Comparison of ENCODE assay signal across 12 cellular contexts in the genomic region with DNA sequence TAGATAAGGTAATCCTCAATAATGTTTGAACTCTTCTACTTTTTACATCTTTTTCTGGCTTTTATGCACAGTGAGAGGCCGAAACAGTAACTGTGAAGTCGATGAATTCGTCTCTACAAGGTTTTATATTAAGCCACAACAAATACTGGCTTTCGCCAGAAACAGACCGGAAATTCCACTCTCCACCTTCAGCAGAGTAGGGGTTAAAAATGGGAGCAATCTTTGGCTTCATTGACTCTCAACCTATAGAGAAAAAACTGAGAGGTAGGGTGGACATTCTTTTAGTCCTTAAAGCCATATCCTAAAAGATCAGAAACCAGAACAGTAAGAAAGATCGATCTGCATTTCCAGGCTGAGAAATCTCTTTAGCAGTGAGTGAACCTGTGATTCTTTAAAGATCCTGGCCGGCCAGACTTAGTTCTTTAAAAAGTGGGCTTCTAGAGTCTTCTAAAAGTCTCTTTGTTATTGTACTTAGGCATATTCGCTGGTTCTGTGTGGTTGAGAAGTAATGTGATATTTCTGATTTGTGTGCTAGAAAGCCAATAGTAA. TPM values are rescaled to one million over a fixed set of nuclear protein-coding genes. Genes with fewer than 3 reads are reported as not detected.
DNase-seq lines count a peak whose midpoint lies in the region; ATAC-seq and TF ChIP-seq lines count a peak whose summit lies in the region.
"Had no signal": no experiment of that assay in that cellular context is flagged by ENCODE, and none has a peak within 500 bp of the region (broad histone marks: within the 10 kb centered on the region; RNA-seq: fewer than 3 reads in every experiment).

No MANE protein-coding gene starts in this region.

- no peak overlapping the region for H2AK5ac ChIP-seq in neuronal stem cell (ENCODE audit: low read depth, low read length)

- H3K27me3 ChIP-seq in Caco-2 (replicated peaks; ENCODE audit: control insufficient read depth, insufficient read depth, low read length): no peaks in the 10 kb centered on the region
- no peaks in the 10 kb centered on the region for H3K27me3 ChIP-seq in MG63
- peaks cover 0 to 25% (median 0%) of the 10 kb centered on the region in 3 experiments for H3K27me3 ChIP-seq in neuronal stem cell (ENCODE audit: control insufficient read depth in 3 of 3, insufficient read depth in 3 of 3, low read depth in 1 of 3, low read length in 3 of 3)

- peak overlapping the region; percentile 59; the same call in 1 of the 2 replicates for H3K4me3 ChIP-seq in Caco-2 (ENCODE audit: low read depth, low read length)
- peak overlapping the region; percentile 62 for H3K4me3 ChIP-seq in MG63
- peak overlapping the region in 1 of 2 donors; percentile 83 for H3K4me3 ChIP-seq in neuronal stem cell (ENCODE audit: low read length in 2 of 2)
- H3K4me3 ChIP-seq: BLaER1 treated with 17β-estradiol and CSF1 and Interleukin-3, amounts not matched to agents 10 nM and 100 nM had no signal

- POLR2A ChIA-PET in Caco-2 (lab: Charles Lee): no interaction called here
- POLR2A ChIA-PET in activated CD4-positive, alpha-beta T cell treated with anti-CD3 and anti-CD28 coated beads for 36 hours (lab: Charles Lee): no interaction called here

- no peaks in the 10 kb centered on the region for H3K27me3 Mint-ChIP-seq in Caco-2 (ENCODE audit: insufficient read depth, unreplicated experiment)
- peaks cover 54% of the 10 kb centered on the region for H3K27me3 Mint-ChIP-seq in activated CD4-positive, alpha-beta T cell treated with anti-CD3 and anti-CD28 coated beads for 36 hours

- H3K4me1 Mint-ChIP-seq in Caco-2 (ENCODE audit: low read depth, unreplicated experiment): peaks cover 7% of the 10 kb centered on the region
- H3K4me1 Mint-ChIP-seq in activated CD4-positive, alpha-beta T cell treated with anti-CD3 and anti-CD28 coated beads for 36 hours: peaks cover 14% of the 10 kb centered on the region

- no peak overlapping the region for H3K9ac ChIP-seq in neuronal stem cell (ENCODE audit: low read depth, low read length, poor library complexity)
- H3K9ac ChIP-seq: BLaER1 treated with 17β-estradiol and CSF1 and Interleukin-3, amounts not matched to agents 10 nM and 100 nM had no signal

- intact Hi-C loops in Caco-2 (cut with micrococcal nuclease; ENCODE audit: unreplicated experiment): loop anchor here (2.0 to 5.0 kb wide), 3 partner anchors 98 to 278 kb away; partner anchors contain the start of genes ABHD18, LARP1B, MFSD8 and PLK4
- intact Hi-C loops in activated CD4-positive, alpha-beta T cell treated with anti-CD3 and anti-CD28 coated beads for 36 hours (cut with DNase I, micrococcal nuclease): loop anchor here (2.0 to 10.0 kb wide), 5 partner anchors 97 to 503 kb away; partner anchors contain the start of genes ABHD18 (in 1 of the 2), INTU (in 1 of the 2), LARP1B (in 1 of the 2) and MFSD8 (in 1 of the 2)

- no CpG with 5 or more reads among the region's 8 CpGs for WGBS in neuronal stem cell (ENCODE audit: extremely low coverage in 2 of 2, insufficient read length in 2 of 2, insufficient replicate concordance in 1 of 2), 2 donors

- H3K79me1 ChIP-seq in neuronal stem cell (ENCODE audit: low read depth, low read length): no peaks in the 10 kb centered on the region

- H3K4me1 ChIP-seq in Caco-2: peaks cover 13% of the 10 kb centered on the region; the same call in 1 of the 2 replicates
- peaks cover 0 to 4% of the 10 kb centered on the region in 2 donors for H3K4me1 ChIP-seq in neuronal stem cell (ENCODE audit: control insufficient read depth in 2 of 2, insufficient read depth in 1 of 2, low read depth in 1 of 2, low read length in 2 of 2)

- H3K9me3 Mint-ChIP-seq in Caco-2 (ENCODE audit: unreplicated experiment): no peaks in the 10 kb centered on the region
- H3K9me3 Mint-ChIP-seq in activated CD4-positive, alpha-beta T cell treated with anti-CD3 and anti-CD28 coated beads for 36 hours (ENCODE audit: low read depth): no peaks in the 10 kb centered on the region

- CTCF ChIA-PET in Caco-2 (lab: Charles Lee): no interaction called here
- CTCF ChIA-PET in activated CD4-positive, alpha-beta T cell treated with anti-CD3 and anti-CD28 coated beads for 36 hours (lab: Charles Lee): no interaction called here

- no peaks in the 10 kb centered on the region for H3K9me3 ChIP-seq in Caco-2
- H3K9me3 ChIP-seq in MG63: no peaks in the 10 kb centered on the region
- H3K9me3 ChIP-seq in neuronal stem cell (replicated peaks in 1 of 2; ENCODE audit: control insufficient read depth in 2 of 2, insufficient read depth in 1 of 2, low read depth in 1 of 2, low read length in 2 of 2): peaks cover 0 to 7% of the 10 kb centered on the region in 2 donors

- no peak overlapping the region for H3K23ac ChIP-seq in neuronal stem cell (ENCODE audit: low read depth, low read length, poor library complexity)

- H2BK5ac ChIP-seq in neuronal stem cell (ENCODE audit: low read length): no peak overlapping the region

- H3K4me2 ChIP-seq in neuronal stem cell (ENCODE audit: insufficient read depth, low read length, poor library complexity, severe bottlenecking): no peak overlapping the region

- no peak for ATAC-seq in activated CD4-positive, alpha-beta T cell treated with anti-CD3 and anti-CD28 coated beads for 36 hours
- no peak for ATAC-seq in GM21529 (IDR thresholded peaks at IDR 0.05; ENCODE audit: unreplicated experiment)

- H2BK12ac ChIP-seq in neuronal stem cell (ENCODE audit: low read length): no peak overlapping the region

- TF ChIP-seq CTCF in Caco-2 (IDR thresholded peaks at IDR 0.05; ENCODE audit: insufficient read depth in 1 of 2, low read depth in 1 of 2, low read length in 1 of 2, severe bottlenecking in 1 of 2, unreplicated experiment in 1 of 2): no peak

- H2BK120ac ChIP-seq in neuronal stem cell (ENCODE audit: low read depth, low read length): no peak overlapping the region

- no peak overlapping the region for H3K18ac ChIP-seq in neuronal stem cell (ENCODE audit: low read length)

- H3K14ac ChIP-seq in neuronal stem cell (ENCODE audit: low read length): no peak overlapping the region

- H3K36me3 ChIP-seq in Caco-2 (ENCODE audit: control insufficient read depth, insufficient read depth, low read length) (no peaks in the 10 kb centered on the region), MG63 (no peaks in the 10 kb centered on the region), neuronal stem cell (replicated peaks in 1 of 2; ENCODE audit: control insufficient read depth in 2 of 2, insufficient read depth in 2 of 2, low read length in 2 of 2) (no peaks in the 10 kb centered on the region)
- H3K36me3 ChIP-seq: BLaER1 treated with 17β-estradiol and CSF1 and Interleukin-3, amounts not matched to agents 10 nM and 100 nM had no signal

- peak overlapping the region; percentile 90 for H2AFZ ChIP-seq in neuronal stem cell (ENCODE audit: low read length)

- no peak overlapping the region for H3K4ac ChIP-seq in neuronal stem cell (ENCODE audit: low read length)

- H3K27ac ChIP-seq in neuronal stem cell (replicated peaks; ENCODE audit: low read length): no peak overlapping the region
- H3K27ac ChIP-seq: BLaER1 treated with 17β-estradiol and CSF1 and Interleukin-3, amounts not matched to agents 10 nM and 100 nM; VCaP had no signal

- BruUV-seq in Caco-2 (replicated peaks; lab: Mats Ljungman, UMichigan): no TSS peak

- no peak overlapping the region for H4K8ac ChIP-seq in neuronal stem cell (ENCODE audit: low read depth, low read length)

- H3K36me3 Mint-ChIP-seq in Caco-2 (ENCODE audit: insufficient read depth, unreplicated experiment): peaks cover 12% of the 10 kb centered on the region
- H3K36me3 Mint-ChIP-seq in activated CD4-positive, alpha-beta T cell treated with anti-CD3 and anti-CD28 coated beads for 36 hours (ENCODE audit: low read depth): peaks cover 2% of the 10 kb centered on the region
- H3K36me3 Mint-ChIP-seq: activated naive CD8-positive, alpha-beta T cell had no signal

- no peak overlapping the region for H2BK15ac ChIP-seq in neuronal stem cell (ENCODE audit: low read length)

- no peak overlapping the region for H4K91ac ChIP-seq in neuronal stem cell (ENCODE audit: low read depth, low read length, poor library complexity)

- DNase-seq in Caco-2 (no peak), MG63 (no peak), cerebellar cortex (ENCODE audit: low spot score) (peak; percentile 29), neuronal stem cell (ENCODE audit: low spot score) (no peak), GF-D8 (lab: John Stamatoyannopoulos, UW) (no peak)
- no peak for DNase-seq in activated CD4-positive, alpha-beta T cell treated with anti-CD3 and anti-CD28 coated beads for 36 hours
- no peak for DNase-seq in stimulated activated CD8-positive, alpha-beta memory T cell treated with anti-CD3 and anti-CD28 coated beads, Interleukin-4, amount 100 ng/mL, for 48 hours

- peak overlapping the region; percentile 97 for H3K4me3 Mint-ChIP-seq in Caco-2 (ENCODE audit: unreplicated experiment)
- no peak overlapping the region for H3K4me3 Mint-ChIP-seq in activated CD4-positive, alpha-beta T cell treated with anti-CD3 and anti-CD28 coated beads for 36 hours

- H3K27ac Mint-ChIP-seq in Caco-2 (ENCODE audit: unreplicated experiment): no peak overlapping the region
- H3K27ac Mint-ChIP-seq in activated CD4-positive, alpha-beta T cell treated with anti-CD3 and anti-CD28 coated beads for 36 hours: no peak overlapping the region
- H3K27ac Mint-ChIP-seq: activated naive CD8-positive, alpha-beta T cell had no signal

RNA-seq across cellular contexts. Expression of gene HSPA4L, which starts 1.9 kb away (rescaled TPM):
- total RNA-seq in Caco-2 (2022): 3.3 and 3.6 TPM in 2 replicates
- total RNA-seq in MG63 (2014; rRNA removed; shearing (Covaris generic); ENCODE audit: low replicate concordance): 3.9 and 6.2 TPM in 2 replicates
- polyA plus RNA-seq in neuronal stem cell (2013, experiment 1 of 2): 1.8 TPM
- 2.1 TPM for polyA plus RNA-seq in neuronal stem cell (2013, experiment 2 of 2)
- total RNA-seq in activated CD4-positive, alpha-beta T cell treated with anti-CD3 and anti-CD28 coated beads for 36 hours: 1 to 10 TPM; 2.7 to 3.0 TPM

RNA-seq across cellular contexts. Expression of gene SLC25A31, which starts 53.8 kb away (rescaled TPM):
- total RNA-seq in Caco-2 (2022): not detected in 2 replicates
- not detected in 2 replicates for total RNA-seq in MG63 (2014; rRNA removed; shearing (Covaris generic); ENCODE audit: low replicate concordance)
- not detected for polyA plus RNA-seq in neuronal stem cell (2013, experiment 1 of 2)
- 0.01 TPM for polyA plus RNA-seq in neuronal stem cell (2013, experiment 2 of 2)
- total RNA-seq in activated CD4-positive, alpha-beta T cell treated with anti-CD3 and anti-CD28 coated beads for 36 hours: not detected
- total RNA-seq: fibroblast of villous mesenchyme had no signal
